In genomic region chr15:60682615-60683014, GRCh38 we compare ENCODE assay signal across 19 cellular contexts.
DNase-seq lines count a peak whose midpoint lies in the region; ATAC-seq and TF ChIP-seq lines count a peak whose summit lies in the region.
"Had no signal": no experiment of that assay in that cellular context is flagged by ENCODE, and none has a peak within 500 bp of the region (broad histone marks: within the 10 kb centered on the region; RNA-seq: fewer than 3 reads in every experiment).

No MANE protein-coding gene starts in this region.

- intact Hi-C loops in body of pancreas (cut with DNase I) (no loop called here), natural killer cell (cut with micrococcal nuclease) (no loop called here)

- ATAC-seq in body of pancreas = peak; percentile 21
- no peak for ATAC-seq in GM21619 (IDR thresholded peaks at IDR 0.05; ENCODE audit: unreplicated experiment)
- no peak for ATAC-seq in natural killer cell

- CTCF ChIA-PET in CD8-positive, alpha-beta memory T cell (lab: Charles Lee) = no interaction called here

- no peaks in the 10 kb centered on the region for H3K4me1 Mint-ChIP-seq in natural killer cell
- no peaks in the 10 kb centered on the region for H3K4me1 Mint-ChIP-seq in CD8-positive, alpha-beta memory T cell

- no peak overlapping the region for H3K4me3 Mint-ChIP-seq in natural killer cell
- H3K4me3 Mint-ChIP-seq in CD8-positive, alpha-beta memory T cell = no peak overlapping the region
- H3K4me3 Mint-ChIP-seq: activated CD4-positive, alpha-beta T cell treated with anti-CD3 and anti-CD28 coated beads, Interleukin-2, amount 10 ng/mL, durations not matched to agents 24 days and 14 days; activated naive CD8-positive, alpha-beta T cell; endodermal cell; IgD-negative memory B cell; memory B cell; natural killer cell treated with Interleukin-12 subunit alpha and Interleukin-12 subunit beta and Interleukin-15 and Interleukin-18, amount 100 ng/mL, for 72 hours had no signal

- DNase-seq in AG08395 (ENCODE audit: low spot score) (peak; percentile 17), body of pancreas (peak in 2 of 4 donors; percentile 20 to 26), right atrium auricular region (ENCODE audit: low spot score) (no peak), renal cortical epithelial cell (ENCODE audit: low read depth) (peak; percentile 18), HK-2 (ENCODE audit: unreplicated experiment) (no peak), natural killer cell (no peak)
- DNase-seq in CD8-positive, alpha-beta memory T cell = no peak
- DNase-seq: activated CD4-positive, alpha-beta T cell treated with anti-CD3 and anti-CD28 coated beads, Interleukin-2, amount 10 ng/mL, durations not matched to agents 24 days and 14 days; endodermal cell; MM.1S; NCI-H1694; OCI-M1; stimulated activated CD8-positive, alpha-beta memory T cell treated with anti-CD3 and anti-CD28 coated beads, Interleukin-4, amount 100 ng/mL, for 48 hours; T-helper 1 cell had no signal

- no peaks in the 10 kb centered on the region for H3K27me3 ChIP-seq in body of pancreas
- no peaks in the 10 kb centered on the region for H3K27me3 ChIP-seq in right atrium auricular region
- no peaks in the 10 kb centered on the region for H3K27me3 ChIP-seq in CD8-positive, alpha-beta memory T cell (ENCODE audit: insufficient read depth, low read length, poor library complexity, severe bottlenecking)

- TF ChIP-seq POLR2A in body of pancreas (IDR thresholded peaks at IDR 0.05) = no peak

- H3K27me3 Mint-ChIP-seq in natural killer cell (ENCODE audit: low read depth in 2 of 2) = peaks cover 0 to 2% of the 10 kb centered on the region in 2 donors
- no peaks in the 10 kb centered on the region for H3K27me3 Mint-ChIP-seq in CD8-positive, alpha-beta memory T cell
- H3K27me3 Mint-ChIP-seq: activated CD4-positive, alpha-beta T cell treated with anti-CD3 and anti-CD28 coated beads, Interleukin-2, amount 10 ng/mL, durations not matched to agents 24 days and 14 days; activated naive CD8-positive, alpha-beta T cell; memory B cell; natural killer cell treated with Interleukin-12 subunit alpha and Interleukin-12 subunit beta and Interleukin-15 and Interleukin-18, amount 100 ng/mL, for 72 hours had no signal

- TF ChIP-seq CTCF in body of pancreas (IDR thresholded peaks at IDR 0.05) (no peak), right atrium auricular region (IDR thresholded peaks at IDR 0.05) (no peak), natural killer cell (IDR thresholded peaks at IDR 0.05) (no peak)

- H3K27ac Mint-ChIP-seq in natural killer cell = no peak overlapping the region
- H3K27ac Mint-ChIP-seq in CD8-positive, alpha-beta memory T cell = peak overlapping the region in 1 of 8 donors; percentile 68
- H3K27ac Mint-ChIP-seq: activated CD4-positive, alpha-beta T cell treated with anti-CD3 and anti-CD28 coated beads, Interleukin-2, amount 10 ng/mL, durations not matched to agents 24 days and 14 days; activated naive CD8-positive, alpha-beta T cell; endodermal cell; IgD-negative memory B cell; memory B cell had no signal

- H3K9me3 ChIP-seq in body of pancreas (no peaks in the 10 kb centered on the region), right atrium auricular region (no peaks in the 10 kb centered on the region)
- no peaks in the 10 kb centered on the region for H3K9me3 ChIP-seq in CD8-positive, alpha-beta memory T cell (ENCODE audit: low read length)

- no peaks in the 10 kb centered on the region for H3K36me3 ChIP-seq in body of pancreas (replicated peaks in 1 of 2; ENCODE audit: insufficient read depth in 1 of 2, low read depth in 2 of 2)
- H3K36me3 ChIP-seq in right atrium auricular region = no peaks in the 10 kb centered on the region
- H3K36me3 ChIP-seq in CD8-positive, alpha-beta memory T cell (ENCODE audit: insufficient read depth, low read length) = no peaks in the 10 kb centered on the region

- H3K36me3 Mint-ChIP-seq in natural killer cell = no peaks in the 10 kb centered on the region
- H3K36me3 Mint-ChIP-seq in CD8-positive, alpha-beta memory T cell = peaks cover 3 to 6% (median 5%) of the 10 kb centered on the region in 3 donors
- H3K36me3 Mint-ChIP-seq: IgD-negative memory B cell; memory B cell; natural killer cell treated with Interleukin-12 subunit alpha and Interleukin-12 subunit beta and Interleukin-15 and Interleukin-18, amount 100 ng/mL, for 72 hours had no signal

- no peak overlapping the region for H3K27ac ChIP-seq in body of pancreas
- H3K27ac ChIP-seq in right atrium auricular region = peak overlapping the region; percentile 19 to 23
- no peak overlapping the region for H3K27ac ChIP-seq in CD8-positive, alpha-beta memory T cell (ENCODE audit: low read depth, low read length)

- 30 to 39% methylated on average over 6 of the region's 6 CpGs for WGBS in body of pancreas, 2 donors

- POLR2A ChIA-PET in CD8-positive, alpha-beta memory T cell (lab: Charles Lee) = no interaction called here

- H3K4me3 ChIP-seq in body of pancreas = no peak overlapping the region
- no peak overlapping the region for H3K4me3 ChIP-seq in right atrium auricular region
- no peak overlapping the region for H3K4me3 ChIP-seq in CD8-positive, alpha-beta memory T cell (ENCODE audit: low read length)

- peaks cover 12% of the 10 kb centered on the region for H3K4me1 ChIP-seq in body of pancreas
- H3K4me1 ChIP-seq in right atrium auricular region = peaks cover 0 to 21% of the 10 kb centered on the region in 2 donors
- H3K4me1 ChIP-seq in CD8-positive, alpha-beta memory T cell (ENCODE audit: insufficient read depth, low read length) = no peaks in the 10 kb centered on the region

- no peaks in the 10 kb centered on the region for H3K9me3 Mint-ChIP-seq in natural killer cell
- H3K9me3 Mint-ChIP-seq in CD8-positive, alpha-beta memory T cell = no peaks in the 10 kb centered on the region
- H3K9me3 Mint-ChIP-seq: activated CD4-positive, alpha-beta T cell treated with anti-CD3 and anti-CD28 coated beads, Interleukin-2, amount 10 ng/mL, durations not matched to agents 24 days and 14 days; endodermal cell; IgD-negative memory B cell; memory B cell; natural killer cell treated with Interleukin-12 subunit alpha and Interleukin-12 subunit beta and Interleukin-15 and Interleukin-18, amount 100 ng/mL, for 72 hours had no signal

Comparison
In these comparisons a context has a peak if more than half of its experiments do, and no peak if none do; other contexts are left out.
1. DNase-seq: peak in AG08395 (single experiment) and renal cortical epithelial cell (single experiment); none in right atrium auricular region (single experiment), HK-2 (single experiment), natural killer cell (single experiment) and CD8-positive, alpha-beta memory T cell (0 of 5).
2. H3K27ac ChIP-seq: peak in right atrium auricular region (2 of 2); none in body of pancreas (0 of 4) and CD8-positive, alpha-beta memory T cell (single experiment).